In the genomic region with DNA sequence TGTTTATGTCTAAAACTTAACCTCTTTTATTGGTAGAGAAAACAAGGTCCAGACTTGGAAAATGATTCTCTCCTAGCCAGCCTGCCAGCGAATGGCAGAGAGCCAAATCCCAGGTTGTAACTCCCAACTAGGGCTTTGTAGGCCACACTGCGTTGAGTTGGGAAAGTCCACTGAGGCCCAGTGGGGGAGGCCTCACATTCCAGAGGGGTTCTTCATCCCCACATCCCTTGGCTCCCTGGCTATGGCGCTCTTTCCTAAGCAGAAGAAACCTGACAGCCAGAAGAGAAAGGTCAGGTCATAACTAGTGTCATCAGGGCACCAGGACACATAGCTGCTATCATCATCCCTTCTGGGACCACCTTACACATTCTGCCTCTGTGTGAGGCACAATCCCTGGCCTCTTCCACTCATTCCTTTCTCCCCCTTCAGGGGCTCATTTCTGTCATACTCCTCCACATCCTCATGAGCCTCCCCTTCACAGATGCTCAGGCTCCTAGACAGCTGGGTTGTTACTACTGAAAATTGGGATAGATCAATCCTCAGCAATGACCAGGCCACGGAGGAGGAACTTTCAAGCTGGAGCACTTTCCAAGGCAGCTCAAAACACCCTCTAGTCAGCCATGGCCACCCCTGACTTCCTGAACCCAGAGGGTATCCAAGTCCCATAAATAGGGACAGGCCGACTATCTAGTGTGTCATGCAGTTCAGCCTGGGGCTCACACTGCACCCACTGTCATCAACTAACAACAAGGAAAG, we compare ENCODE assay signal across 12 cellular contexts. TPM values are rescaled to one million over a fixed set of nuclear protein-coding genes. Genes with fewer than 3 reads are reported as not detected.
DNase-seq lines count a peak whose midpoint lies in the region; ATAC-seq and TF ChIP-seq lines count a peak whose summit lies in the region.
"Had no signal": no experiment of that assay in that cellular context is flagged by ENCODE, and none has a peak within 500 bp of the region (broad histone marks: within the 10 kb centered on the region; RNA-seq: fewer than 3 reads in every experiment).

No MANE protein-coding gene starts in this region.

- H3K4me3 ChIP-seq in epithelial cell of proximal tubule (ENCODE audit: low read depth, low read length), result no peak overlapping the region
- no peak overlapping the region for H3K4me3 ChIP-seq in BE2C (ENCODE audit: low read depth, low read length)

- no peaks in the 10 kb centered on the region for H3K36me3 ChIP-seq in BE2C

- ATAC-seq in left cardiac atrium (peak; percentile 7 to 25), Right ventricle myocardium inferior (no peak), GM18858 (IDR thresholded peaks at IDR 0.05; ENCODE audit: unreplicated experiment) (no peak), HG03095 (IDR thresholded peaks at IDR 0.05; ENCODE audit: unreplicated experiment) (no peak)
- ATAC-seq: natural killer cell treated with Interleukin-12 subunit alpha and Interleukin-12 subunit beta and Interleukin-15 and Interleukin-18, amount 100 ng/mL, for 72 hours; T-cell had no signal

- no peaks in the 10 kb centered on the region for H3K27me3 ChIP-seq in BE2C

- H3K4me1 ChIP-seq in BE2C, result peaks cover 3% of the 10 kb centered on the region

- H3K27ac Mint-ChIP-seq in mesothelial cell of epicardium, result peak overlapping the region; percentile 80
- H3K27ac Mint-ChIP-seq: natural killer cell treated with Interleukin-12 subunit alpha and Interleukin-12 subunit beta and Interleukin-15 and Interleukin-18, amount 100 ng/mL, for 72 hours; T-cell had no signal

- H3K9me3 ChIP-seq in BE2C, result no peaks in the 10 kb centered on the region

- H3K27me3 Mint-ChIP-seq in mesothelial cell of epicardium (ENCODE audit: low read depth), result no peaks in the 10 kb centered on the region
- H3K27me3 Mint-ChIP-seq: T-cell had no signal

- no peak overlapping the region for H3K4me3 Mint-ChIP-seq in mesothelial cell of epicardium
- H3K4me3 Mint-ChIP-seq: activated T-cell treated with anti-CD3 and anti-CD28 coated beads, Interleukin-2, amount 50 U/mL, for 4 hours; natural killer cell treated with Interleukin-12 subunit alpha and Interleukin-12 subunit beta and Interleukin-15 and Interleukin-18, amount 100 ng/mL, for 72 hours; T-cell had no signal

- H3K36me3 Mint-ChIP-seq in mesothelial cell of epicardium, result peaks cover 9% of the 10 kb centered on the region
- H3K36me3 Mint-ChIP-seq: natural killer cell treated with Interleukin-12 subunit alpha and Interleukin-12 subunit beta and Interleukin-15 and Interleukin-18, amount 100 ng/mL, for 72 hours had no signal

- no peak for DNase-seq in left cardiac atrium
- no peak for DNase-seq in Right ventricle myocardium inferior (ENCODE audit: missing footprints)
- peak; percentile 36 for DNase-seq in epithelial cell of proximal tubule (ENCODE audit: low read depth)
- no peak for DNase-seq in mesothelial cell of epicardium (ENCODE audit: low spot score in 2 of 2, unreplicated experiment in 2 of 2)
- DNase-seq in BE2C, result no peak
- DNase-seq in activated gamma-delta T cell treated with Interleukin-2 at 50 U/mL for 16 hours, result no peak
- DNase-seq: activated T-cell treated with anti-CD3 and anti-CD28 coated beads, Interleukin-2, amount 50 U/mL, for 4 hours; T-cell had no signal

- no peaks in the 10 kb centered on the region for H3K9me3 Mint-ChIP-seq in mesothelial cell of epicardium
- H3K9me3 Mint-ChIP-seq: activated T-cell treated with anti-CD3 and anti-CD28 coated beads, Interleukin-2, amount 50 U/mL, for 4 hours; natural killer cell treated with Interleukin-12 subunit alpha and Interleukin-12 subunit beta and Interleukin-15 and Interleukin-18, amount 100 ng/mL, for 72 hours; T-cell had no signal

- H3K4me1 Mint-ChIP-seq in mesothelial cell of epicardium, result peaks cover 45% of the 10 kb centered on the region
- H3K4me1 Mint-ChIP-seq: T-cell had no signal

- TF ChIP-seq CTCF in epithelial cell of proximal tubule (conservative IDR thresholded peaks at IDR 0.05; ENCODE audit: low read depth, low read length), result no peak
- no peak for TF ChIP-seq CTCF in mesothelial cell of epicardium (IDR thresholded peaks at IDR 0.05; ENCODE audit: unreplicated experiment)
- TF ChIP-seq CTCF in BE2C (IDR thresholded peaks at IDR 0.05; ENCODE audit: low read depth, low read length), result no peak

- intact Hi-C loops in left cardiac atrium (cut with DNase I) (no loop called here), Right ventricle myocardium inferior (cut with DNase I) (no loop called here)

RNA-seq across cellular contexts. Expression of gene TCP11, which starts 48.6 kb away (rescaled TPM):
- total RNA-seq in left cardiac atrium, result not detected
- not detected for total RNA-seq in Right ventricle myocardium inferior
- total RNA-seq in epithelial cell of proximal tubule, result 0.29 TPM in 1 of 2 replicates, not detected in the other
- total RNA-seq in mesothelial cell of epicardium, result 0.20 to 0.24 TPM (median 0.20 TPM) in 3 replicates
- polyA plus RNA-seq in BE2C (2012; ENCODE audit: insufficient read depth, insufficient read length, low read depth), result not detected
- total RNA-seq: A673; activated T-cell treated with anti-CD3 and anti-CD28 coated beads, Interleukin-2, amount 50 U/mL, for 4 hours; natural killer cell treated with Interleukin-12 subunit alpha and Interleukin-12 subunit beta and Interleukin-15 and Interleukin-18, amount 100 ng/mL, for 72 hours; T-cell had no signal

Comparison
In these comparisons a context has a peak if more than half of its experiments do, and no peak if none do; other contexts are left out.
1. ATAC-seq: peak in left cardiac atrium (2 of 2); none in Right ventricle myocardium inferior (single experiment), GM18858 (single experiment) and HG03095 (single experiment).